ENCODE assay signal across 16 cellular contexts in genomic region chr1:30416221-30416820, GRCh38.
"Had no signal": no experiment of that assay in that cellular context is flagged by ENCODE, and none has a peak within 500 bp of the region (broad histone marks: within the 10 kb centered on the region; RNA-seq: fewer than 3 reads in every experiment).

No MANE protein-coding gene starts in this region.

- H3K4me1 Mint-ChIP-seq: activated naive CD4-positive, alpha-beta T cell treated with anti-CD3 and anti-CD28 coated beads, Interleukin-2, amount 10 ng/mL, durations not matched to agents 7 days and 5 days; naive thymus-derived CD4-positive, alpha-beta T cell had no signal

- H3K9me3 Mint-ChIP-seq: activated naive CD4-positive, alpha-beta T cell treated with anti-CD3 and anti-CD28 coated beads, Interleukin-2, amount 10 ng/mL, durations not matched to agents 7 days and 5 days; naive thymus-derived CD4-positive, alpha-beta T cell had no signal

- DNase-seq: activated CD4-positive, alpha-beta T cell treated with anti-CD3 and anti-CD28 coated beads, Interleukin-2, amount 50 U/mL, for 4 hours; activated CD4-positive, CD25-positive, alpha-beta regulatory T cell treated with anti-CD3 and anti-CD28 coated beads, Interleukin-2, amount 50 U/mL, for 72 hours; activated naive CD4-positive, alpha-beta T cell treated with anti-CD3 and anti-CD28 coated beads, Interleukin-2, amount 10 ng/mL, durations not matched to agents 7 days and 5 days; erythroblast; heart right ventricle; mucosa of descending colon; naive thymus-derived CD4-positive, alpha-beta T cell; occipital lobe; right cardiac atrium; small intestine; stimulated activated CD4-positive, alpha-beta T cell treated with anti-CD3 and anti-CD28 coated beads, Interleukin-4, amount 100 ng/mL, for 24 hours; stimulated activated naive CD8-positive, alpha-beta T cell treated with anti-CD3 and anti-CD28 coated beads, Interleukin-15, Interleukin-2, amounts not matched to agents 100 U/mL and 50 U/mL, for 24 hours; upper lobe of left lung had no signal

- H3K36me3 ChIP-seq: ascending aorta, gastroesophageal sphincter, heart right ventricle, prostate gland, upper lobe of left lung had no signal

- H3K27me3 ChIP-seq: ascending aorta, upper lobe of left lung had no signal

- H3K4me3 ChIP-seq: ascending aorta, gastroesophageal sphincter, heart right ventricle, mucosa of descending colon, prostate gland, upper lobe of left lung had no signal

- H3K9me3 ChIP-seq: ascending aorta, gastroesophageal sphincter, heart right ventricle, mucosa of descending colon, prostate gland, upper lobe of left lung had no signal

- H3K36me3 Mint-ChIP-seq: activated naive CD4-positive, alpha-beta T cell treated with anti-CD3 and anti-CD28 coated beads, Interleukin-2, amount 10 ng/mL, durations not matched to agents 7 days and 5 days; naive thymus-derived CD4-positive, alpha-beta T cell had no signal

- H3K4me1 ChIP-seq: ascending aorta, gastroesophageal sphincter, heart right ventricle, prostate gland, upper lobe of left lung had no signal

- H3K27ac Mint-ChIP-seq: activated naive CD4-positive, alpha-beta T cell treated with anti-CD3 and anti-CD28 coated beads, Interleukin-2, amount 10 ng/mL, durations not matched to agents 7 days and 5 days; naive thymus-derived CD4-positive, alpha-beta T cell had no signal

- H3K27ac ChIP-seq: ascending aorta, gastroesophageal sphincter, heart right ventricle, prostate gland, upper lobe of left lung had no signal

- ATAC-seq: gastroesophageal sphincter; heart right ventricle; mucosa of descending colon; naive thymus-derived CD4-positive, alpha-beta T cell; right cardiac atrium; stimulated activated naive CD8-positive, alpha-beta T cell treated with anti-CD3 and anti-CD28 coated beads, Interleukin-15, Interleukin-2, amounts not matched to agents 100 U/mL and 50 U/mL, for 24 hours had no signal

- H3K4me3 Mint-ChIP-seq: activated naive CD4-positive, alpha-beta T cell treated with anti-CD3 and anti-CD28 coated beads, Interleukin-2, amount 10 ng/mL, durations not matched to agents 7 days and 5 days; naive thymus-derived CD4-positive, alpha-beta T cell had no signal
